Comparison of ENCODE assay signal across 30 cellular contexts in genomic region chr1:27006683-27007082, GRCh38. TPM values are rescaled to one million over a fixed set of nuclear protein-coding genes. Genes with fewer than 3 reads are reported as not detected.
DNase-seq lines count a peak whose midpoint lies in the region; ATAC-seq, FAIRE-seq and TF ChIP-seq lines count a peak whose summit lies in the region.
"Had no signal": no experiment of that assay in that cellular context is flagged by ENCODE, and none has a peak within 500 bp of the region (broad histone marks: within the 10 kb centered on the region; RNA-seq: fewer than 3 reads in every experiment).

No MANE protein-coding gene starts in this region.

- TF ChIP-seq EP300 in upper lobe of left lung (IDR thresholded peaks at IDR 0.05), result no peak

- H3K9me3 Mint-ChIP-seq in HFFc6 (no peaks in the 10 kb centered on the region), endodermal cell (no peaks in the 10 kb centered on the region)
- H3K9me3 Mint-ChIP-seq: activated CD8-positive, alpha-beta T cell treated with anti-CD3 and anti-CD28 coated beads for 36 hours; activated naive CD8-positive, alpha-beta T cell treated with anti-CD3 and anti-CD28 coated beads, Interleukin-2, amount 10 ng/mL, durations not matched to agents 7 days and 5 days; CD4-positive, CD25-positive, alpha-beta regulatory T cell; T-cell had no signal

- FAIRE-seq in D721Med (lab: Jason Lieb, UNC), result no peak
- FAIRE-seq: astrocyte, endothelial cell of umbilical vein, keratinocyte, small intestine had no signal

- no peak overlapping the region for H3K4me3 Mint-ChIP-seq in HFFc6
- H3K4me3 Mint-ChIP-seq in endodermal cell, result no peak overlapping the region
- H3K4me3 Mint-ChIP-seq: activated CD8-positive, alpha-beta T cell treated with anti-CD3 and anti-CD28 coated beads for 36 hours; activated naive CD8-positive, alpha-beta T cell treated with anti-CD3 and anti-CD28 coated beads, Interleukin-2, amount 10 ng/mL, durations not matched to agents 7 days and 5 days; CD4-positive, CD25-positive, alpha-beta regulatory T cell; T-cell had no signal

- WGBS in endodermal cell (ENCODE audit: insufficient coverage in 1 of 2, insufficient read length in 1 of 2), 2 experiments, result 76 to 78% methylated on average over 10 to 13 of the region's 13 CpGs
- 71 to 77% methylated on average over 6 to 10 of the region's 13 CpGs for WGBS in upper lobe of left lung, 2 donors

- H3K27me3 Mint-ChIP-seq in HFFc6 (ENCODE audit: insufficient read depth) (peaks cover 35% of the 10 kb centered on the region), endodermal cell (ENCODE audit: insufficient read depth) (no peaks in the 10 kb centered on the region)

- H3K4me3 ChIP-seq in endodermal cell (ENCODE audit: low read length) (no peak overlapping the region), iPS-20b (ENCODE audit: low read length) (peak overlapping the region; percentile 24; the same call in 1 of the 2 replicates), upper lobe of left lung (no peak overlapping the region)
- H3K4me3 ChIP-seq: dorsolateral prefrontal cortex, lung, SJSA1, vagina had no signal

- no peaks in the 10 kb centered on the region for H3K9me3 ChIP-seq in endodermal cell (ENCODE audit: control insufficient read depth, low read length)
- H3K9me3 ChIP-seq in iPS-20b (ENCODE audit: insufficient read depth, low read depth, low read length), result no peaks in the 10 kb centered on the region
- H3K9me3 ChIP-seq in upper lobe of left lung, result no peaks in the 10 kb centered on the region
- H3K9me3 ChIP-seq: SJSA1, vagina had no signal

- no peak for TF ChIP-seq CTCF in HFFc6 (IDR thresholded peaks at IDR 0.05)
- no peak for TF ChIP-seq CTCF in endodermal cell (conservative IDR thresholded peaks at IDR 0.05)
- no peak for TF ChIP-seq CTCF in upper lobe of left lung (IDR thresholded peaks at IDR 0.05)
- no peak for TF ChIP-seq CTCF in D721Med (IDR thresholded peaks at IDR 0.05; ENCODE audit: insufficient read depth, missing control alignments)

- H3K36me3 Mint-ChIP-seq in HFFc6 (ENCODE audit: low read depth) (no peaks in the 10 kb centered on the region), endodermal cell (ENCODE audit: low read depth) (peaks cover 15% of the 10 kb centered on the region)
- H3K36me3 Mint-ChIP-seq: activated naive CD8-positive, alpha-beta T cell treated with anti-CD3 and anti-CD28 coated beads, Interleukin-2, amount 10 ng/mL, durations not matched to agents 7 days and 5 days; CD4-positive, CD25-positive, alpha-beta regulatory T cell; T-cell had no signal

- H3K4me1 ChIP-seq in endodermal cell (ENCODE audit: control insufficient read depth, insufficient read depth, low read length) (peaks cover 31% of the 10 kb centered on the region), iPS-20b (ENCODE audit: insufficient read depth, low read length) (peaks cover 52% of the 10 kb centered on the region), upper lobe of left lung (peaks cover 23 to 75% (median 59%) of the 10 kb centered on the region in 4 donors)

- H3K36me3 ChIP-seq in endodermal cell (ENCODE audit: control insufficient read depth, insufficient read depth, low read length) (peaks cover 20% of the 10 kb centered on the region), iPS-20b (ENCODE audit: insufficient read depth, low read depth, low read length) (peaks cover 55% of the 10 kb centered on the region), upper lobe of left lung (peaks cover 0 to 16% (median 4%) of the 10 kb centered on the region in 4 donors)

- no peaks in the 10 kb centered on the region for H3K27me3 ChIP-seq in endodermal cell (ENCODE audit: control insufficient read depth, insufficient read depth, low read length, poor library complexity, severe bottlenecking)
- no peaks in the 10 kb centered on the region for H3K27me3 ChIP-seq in iPS-20b (ENCODE audit: insufficient read depth, low read length)
- no peaks in the 10 kb centered on the region for H3K27me3 ChIP-seq in upper lobe of left lung
- H3K27me3 ChIP-seq: dorsolateral prefrontal cortex, SJSA1, vagina had no signal

- peak overlapping the region; percentile 38 for H3K27ac Mint-ChIP-seq in HFFc6
- peak overlapping the region; percentile 79 for H3K27ac Mint-ChIP-seq in endodermal cell
- H3K27ac Mint-ChIP-seq: activated CD8-positive, alpha-beta T cell treated with anti-CD3 and anti-CD28 coated beads for 36 hours; activated naive CD8-positive, alpha-beta T cell treated with anti-CD3 and anti-CD28 coated beads, Interleukin-2, amount 10 ng/mL, durations not matched to agents 7 days and 5 days; CD4-positive, CD25-positive, alpha-beta regulatory T cell; T-cell had no signal

- no peak for DNase-seq in HFFc6
- peak; percentile 79 for DNase-seq in endodermal cell
- DNase-seq in upper lobe of left lung, result peak; percentile 69
- DNase-seq in D721Med (ENCODE audit: insufficient read length, low spot score), result no peak
- DNase-seq in nucleus accumbens (lab: John Stamatoyannopoulos, UW), result no peak
- no peak for DNase-seq in NCI-H128 (lab: John Stamatoyannopoulos, UW; ENCODE audit: unreplicated experiment)
- DNase-seq: activated CD8-positive, alpha-beta T cell treated with anti-CD3 and anti-CD28 coated beads for 36 hours; activated naive CD8-positive, alpha-beta T cell treated with anti-CD3 and anti-CD28 coated beads, Interleukin-2, amount 10 ng/mL, durations not matched to agents 7 days and 5 days; CD4-positive, CD25-positive, alpha-beta regulatory T cell; central memory CD4-positive, alpha-beta T cell; dorsolateral prefrontal cortex; NCI-H1694 treated with DMSO at 0.1 percent for 48 hours; NCI-H2171 treated with DMSO at 0.1 percent for 48 hours; NCI-H526; occipital lobe; small intestine; stimulated activated CD4-positive, alpha-beta T cell treated with anti-CD3 and anti-CD28 coated beads, Interleukin-2, amount 100 ng/mL, for 24 hours; substantia nigra; T-cell had no signal

- no peak overlapping the region for H3K9ac ChIP-seq in endodermal cell (ENCODE audit: extremely low read depth, low read length, poor library complexity, severe bottlenecking)
- H3K9ac ChIP-seq in iPS-20b (ENCODE audit: low read depth, low read length), result peak overlapping the region; percentile 76

- no peak for ATAC-seq in upper lobe of left lung (ENCODE audit: low FRiP score in 2 of 2)
- ATAC-seq: activated CD4-positive, CD25-positive, alpha-beta regulatory T cell treated with anti-CD3 and anti-CD28 coated beads, Interleukin-2, amount 50 U/mL, for 24 hours; activated CD8-positive, alpha-beta T cell treated with anti-CD3 and anti-CD28 coated beads for 36 hours; Panc1; T-cell had no signal

- H3K27ac ChIP-seq in endodermal cell (ENCODE audit: low read depth, low read length), result no peak overlapping the region
- peak overlapping the region; percentile 94 for H3K27ac ChIP-seq in iPS-20b (ENCODE audit: low read length)
- H3K27ac ChIP-seq in upper lobe of left lung, result peak overlapping the region; percentile 61 to 74 (median 69)
- H3K27ac ChIP-seq: dorsolateral prefrontal cortex, SJSA1 had no signal

- TF ChIP-seq POLR2A in upper lobe of left lung (IDR thresholded peaks at IDR 0.05), result no peak

- H3K4me1 Mint-ChIP-seq in HFFc6 (ENCODE audit: low read depth) (peaks cover 59% of the 10 kb centered on the region), endodermal cell (peaks cover 53% of the 10 kb centered on the region)

RNA-seq across cellular contexts. Expression of gene TENT5B, which starts 6.0 kb away (rescaled TPM):
- total RNA-seq in HFFc6 (2021; fragmentation: NEBNext Ultra II Directional; extraction: Animal tissue kit (Norgen Biotek cat#: 25700)), result 1 to 10 TPM; 3.1 to 5.5 (median 3.6) TPM
- total RNA-seq in endodermal cell, result 10 to 100 TPM in 1 of 2 donors, 1 to 10 TPM in 1; 9.4 to 19.0 TPM
- 8.7 TPM for polyA plus RNA-seq in endodermal cell (2013, experiment 1 of 2)
- 7.7 TPM for polyA plus RNA-seq in endodermal cell (2013, experiment 2 of 2)
- 100 to 1,000 TPM in 1 of 6 donors, 10 to 100 TPM in 5; 10.5 to 124 (median 43.1) TPM for total RNA-seq in upper lobe of left lung
- total RNA-seq: activated CD8-positive, alpha-beta T cell treated with anti-CD3 and anti-CD28 coated beads for 36 hours; activated naive CD8-positive, alpha-beta T cell treated with anti-CD3 and anti-CD28 coated beads, Interleukin-2, amount 10 ng/mL, durations not matched to agents 7 days and 5 days; CD4-positive, CD25-positive, alpha-beta regulatory T cell had no signal
- polyA plus RNA-seq: CD4-positive, CD25-positive, alpha-beta regulatory T cell had no signal

RNA-seq across cellular contexts. Expression of gene TRNP1, which starts 13.2 kb away (rescaled TPM):
- total RNA-seq in HFFc6 (2021; fragmentation: NEBNext Ultra II Directional; extraction: Animal tissue kit (Norgen Biotek cat#: 25700)), result 100 to 1,000 TPM; 203 to 241 (median 217) TPM
- total RNA-seq in endodermal cell (10 to 100 TPM; 14.3 to 21.2 TPM), upper lobe of left lung (10 to 100 TPM in 5 of 6 donors, 1 to 10 TPM in 1; 9.1 to 38.0 (median 26.0) TPM)
- 9.0 TPM for polyA plus RNA-seq in endodermal cell (2013, experiment 1 of 2)
- 8.0 TPM for polyA plus RNA-seq in endodermal cell (2013, experiment 2 of 2)
- total RNA-seq: activated naive CD8-positive, alpha-beta T cell treated with anti-CD3 and anti-CD28 coated beads, Interleukin-2, amount 10 ng/mL, durations not matched to agents 7 days and 5 days; CD4-positive, CD25-positive, alpha-beta regulatory T cell had no signal
- polyA plus RNA-seq: CD4-positive, CD25-positive, alpha-beta regulatory T cell had no signal

RNA-seq across cellular contexts. Expression of gene KDF1, which starts 46.4 kb away (rescaled TPM):
- total RNA-seq in HFFc6 (2021; fragmentation: NEBNext Ultra II Directional; extraction: Animal tissue kit (Norgen Biotek cat#: 25700)), result not detected
- total RNA-seq in endodermal cell (10 to 100 TPM; 17.2 to 22.7 TPM), upper lobe of left lung (10 to 100 TPM in 4 of 6 donors, 1 to 10 TPM in 2; 7.7 to 23.3 (median 11.8) TPM)
- 3.1 TPM for polyA plus RNA-seq in endodermal cell (2013, experiment 1 of 2)
- 2.4 TPM for polyA plus RNA-seq in endodermal cell (2013, experiment 2 of 2)
- total RNA-seq: endothelial cell of umbilical vein, fibroblast of villous mesenchyme, myocyte, occipital lobe, SJSA1 had no signal
- polyA plus RNA-seq: endothelial cell of umbilical vein had no signal

Comparison
In these comparisons a context has a peak if more than half of its experiments do, and no peak if none do; other contexts are left out.
1. DNase-seq: peak in endodermal cell (single experiment) and upper lobe of left lung (2 of 2); none in HFFc6 (single experiment), D721Med (single experiment), nucleus accumbens (0 of 56) and NCI-H128 (single experiment).
2. RNA of gene TRNP1, which starts 13.2 kb away (total RNA-seq): 203 to 241 TPM in HFFc6; 9.1 to 38.0 TPM in upper lobe of left lung and 14.3 to 21.2 TPM in endodermal cell; every median in the first group is over 4 times any median in the second.
3. RNA of gene KDF1, which starts 46.4 kb away (total RNA-seq): 17.2 to 22.7 TPM in endodermal cell and 7.7 to 23.3 TPM in upper lobe of left lung; not detected in HFFc6; every median in the first group is over 4 times any median in the second.